Comparison of ENCODE assay signal across 8 cellular contexts in the genomic region with DNA sequence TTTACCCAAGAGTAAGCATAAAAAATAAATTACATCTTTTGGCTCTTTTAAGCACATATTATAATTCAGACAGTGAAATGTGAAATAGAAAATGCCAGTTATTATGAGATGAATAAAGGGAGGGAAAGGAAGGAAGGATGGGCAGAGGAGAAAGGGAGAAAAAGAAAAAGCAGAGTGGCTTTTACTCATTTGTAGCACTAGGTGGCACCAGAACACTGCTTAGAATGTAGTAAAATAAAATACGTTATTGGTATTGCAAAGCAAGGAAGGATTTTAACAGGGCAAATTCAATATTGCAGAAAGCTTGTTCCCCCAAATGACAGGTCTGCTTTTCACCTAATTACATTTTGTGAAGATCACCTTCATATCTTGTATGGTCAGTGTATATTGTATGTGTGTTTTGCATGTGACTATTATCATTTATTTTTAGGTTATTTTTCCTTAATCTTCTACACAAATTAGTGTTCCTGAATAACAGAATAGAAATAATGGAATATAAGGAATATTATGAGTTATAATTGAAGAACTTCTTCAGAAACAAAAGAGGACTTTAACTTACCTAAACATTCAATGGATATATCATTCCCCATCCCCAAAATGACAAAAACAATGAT. TPM values are rescaled to one million over a fixed set of nuclear protein-coding genes. Genes with fewer than 3 reads are reported as not detected.
A peak's percentile ranks its signal among the peaks of the same experiment; 100 is the strongest.
DNase-seq lines count a peak whose midpoint lies in the region; ATAC-seq, FAIRE-seq and TF ChIP-seq lines count a peak whose summit lies in the region.

No MANE protein-coding gene starts in this region.

- peak; percentile 24 to 77 (median 62) for TF ChIP-seq CTCF in esophagus squamous epithelium (IDR thresholded peaks at IDR 0.05)

- H3K4me1 ChIP-seq in esophagus squamous epithelium (no peaks in the 10 kb centered on the region), small intestine (ENCODE audit: control insufficient read depth in 2 of 2, insufficient read depth in 1 of 2, low read depth in 1 of 2, low read length in 1 of 2) (no peaks in the 10 kb centered on the region)

- DNase-seq in DMS53 treated with DMSO at 0.1 percent for 48 hours (lab: John Stamatoyannopoulos, UW; ENCODE audit: unreplicated experiment): peak; percentile 58
- peak; percentile 29 for DNase-seq in KG1 (lab: John Stamatoyannopoulos, UW)
- peak; percentile 33 for DNase-seq in SIG-M5 (lab: John Stamatoyannopoulos, UW)
- DNase-seq in esophagus squamous epithelium (lab: John Stamatoyannopoulos, UW): no peak
- DNase-seq in small intestine: peak; percentile 55
- DNase-seq in stimulated activated CD4-positive, alpha-beta T cell treated with anti-CD3 and anti-CD28 coated beads, Interleukin-15, amount 100 ng/mL, for 24 hours: no peak

- FAIRE-seq in small intestine (lab: Jason Lieb, UNC): peak; percentile 76

- H3K9me3 ChIP-seq in esophagus squamous epithelium (peaks cover 0 to 5% (median 0%) of the 10 kb centered on the region in 3 donors), small intestine (ENCODE audit: control insufficient read depth, low read depth) (no peaks in the 10 kb centered on the region)

- no peak overlapping the region for H3K27ac ChIP-seq in esophagus squamous epithelium
- no peak overlapping the region for H3K27ac ChIP-seq in small intestine (ENCODE audit: low read depth in 1 of 2, low read length in 1 of 2)

- no peak for ATAC-seq in GM19467 (IDR thresholded peaks at IDR 0.05; ENCODE audit: unreplicated experiment)
- ATAC-seq in GM18517 (IDR thresholded peaks at IDR 0.05; ENCODE audit: unreplicated experiment): no peak

- intact Hi-C loops in esophagus squamous epithelium (cut with DNase I): no loop called here

- TF ChIP-seq POLR2A in esophagus squamous epithelium (IDR thresholded peaks at IDR 0.05): no peak

- H3K4me3 ChIP-seq in esophagus squamous epithelium (no peak overlapping the region), small intestine (ENCODE audit: low read depth in 1 of 2, low read length in 2 of 2) (no peak overlapping the region)

- H3K27me3 ChIP-seq in esophagus squamous epithelium (peaks cover 0 to 21% (median 0%) of the 10 kb centered on the region in 4 donors), small intestine (ENCODE audit: control insufficient read depth in 2 of 2, insufficient read depth in 2 of 2, low read length in 2 of 2) (peaks cover 0 to 7% of the 10 kb centered on the region in 2 donors)

- no peaks in the 10 kb centered on the region for H3K36me3 ChIP-seq in esophagus squamous epithelium
- no peaks in the 10 kb centered on the region for H3K36me3 ChIP-seq in small intestine (ENCODE audit: control insufficient read depth in 2 of 2, insufficient read depth in 2 of 2, low read length in 2 of 2)

- 0 to 3% methylated on average over 1 of the region's 1 CpG for WGBS in esophagus squamous epithelium, 2 donors
- WGBS in small intestine, 3 donors: 0% methylated on average over 1 of the region's 1 CpG

RNA-seq across cellular contexts. Expression of a gene that starts 9.1 kb away (rescaled TPM):
- 10 to 100 TPM in 2 of 4 donors, 1 to 10 TPM in 2; 4.3 to 19.5 (median 9.0) TPM for total RNA-seq in esophagus squamous epithelium
- polyA plus RNA-seq in small intestine: 10 to 100 TPM in 1 of 3 donors, 1 to 10 TPM in 2; 1.3 to 18.1 (median 4.6) TPM

RNA-seq across cellular contexts. Expression of a gene that starts 22.9 kb away (rescaled TPM):
- total RNA-seq in esophagus squamous epithelium: 1 to 10 TPM; 2.4 to 8.4 (median 4.8) TPM
- 10 to 100 TPM in 2 of 3 donors, 1 to 10 TPM in 1; 7.6 to 11.9 (median 10.4) TPM for polyA plus RNA-seq in small intestine

Comparison
In these comparisons a context has a peak if more than half of its experiments do, and no peak if none do; other contexts are left out.
1. DNase-seq: peak in DMS53 treated with DMSO at 0.1 percent for 48 hours (single experiment), KG1 (single experiment), SIG-M5 (single experiment) and small intestine (single experiment); none in esophagus squamous epithelium (single experiment) and stimulated activated CD4-positive, alpha-beta T cell treated with anti-CD3 and anti-CD28 coated beads, Interleukin-15, amount 100 ng/mL, for 24 hours (single experiment).